In genomic region chr20:19662638-19662995, GRCh38 we compare ENCODE assay signal across 15 cellular contexts.
"Had no signal": no experiment of that assay in that cellular context is flagged by ENCODE, and none has a peak within 500 bp of the region (broad histone marks: within the 10 kb centered on the region; RNA-seq: fewer than 3 reads in every experiment).

No MANE protein-coding gene starts in this region.

- H3K4me3 ChIP-seq: body of pancreas, heart left ventricle, neural progenitor cell, ovary had no signal

- DNase-seq: activated gamma-delta T cell; cortex of kidney; effector CD4-positive, alpha-beta T cell had no signal

- H3K36me3 ChIP-seq: heart left ventricle, neural progenitor cell, ovary, WERI-Rb-1 had no signal

- H3K36me3 Mint-ChIP-seq: activated naive CD8-positive, alpha-beta T cell treated with anti-CD3 and anti-CD28 coated beads for 36 hours; immature natural killer cell; neural progenitor cell had no signal

- H3K9me3 ChIP-seq: body of pancreas, heart left ventricle, ovary had no signal

- H3K27ac ChIP-seq: body of pancreas, heart left ventricle, neural progenitor cell, WERI-Rb-1 had no signal

- H3K4me1 ChIP-seq: body of pancreas, neural progenitor cell had no signal

- H3K9me3 Mint-ChIP-seq: activated naive CD8-positive, alpha-beta T cell treated with anti-CD3 and anti-CD28 coated beads for 36 hours; central memory CD8-positive, alpha-beta T cell; immature natural killer cell; neural progenitor cell; stimulated activated naive CD8-positive, alpha-beta T cell treated with anti-CD3 and anti-CD28 coated beads, Interleukin-15, amount 100 ng/mL, for 72 hours had no signal

- H3K27ac Mint-ChIP-seq: activated CD4-positive, alpha-beta T cell treated with anti-CD3 and anti-CD28 coated beads for 36 hours; activated CD8-positive, alpha-beta T cell treated with anti-CD3 and anti-CD28 coated beads, Interleukin-2, amount 10 ng/mL, durations not matched to agents 7 days and 5 days; activated naive CD8-positive, alpha-beta T cell treated with anti-CD3 and anti-CD28 coated beads for 36 hours; immature natural killer cell; neural progenitor cell; T-helper 17 cell had no signal

- H3K4me3 Mint-ChIP-seq: activated CD4-positive, alpha-beta T cell treated with anti-CD3 and anti-CD28 coated beads for 36 hours; activated CD8-positive, alpha-beta T cell treated with anti-CD3 and anti-CD28 coated beads, Interleukin-2, amount 10 ng/mL, durations not matched to agents 7 days and 5 days; activated naive CD8-positive, alpha-beta T cell treated with anti-CD3 and anti-CD28 coated beads for 36 hours; central memory CD8-positive, alpha-beta T cell; immature natural killer cell; stimulated activated naive CD8-positive, alpha-beta T cell treated with anti-CD3 and anti-CD28 coated beads, Interleukin-15, amount 100 ng/mL, for 72 hours; T-helper 17 cell had no signal

- H3K27me3 ChIP-seq: body of pancreas, ovary had no signal

- ATAC-seq: stimulated activated naive CD8-positive, alpha-beta T cell treated with anti-CD3 and anti-CD28 coated beads, Interleukin-15, amount 100 ng/mL, for 72 hours had no signal

- H2AFZ ChIP-seq: neural progenitor cell had no signal

- H3K9ac ChIP-seq: neural progenitor cell had no signal

- H3K4me2 ChIP-seq: neural progenitor cell had no signal
